In genomic region chr9:32672478-32672877, GRCh38 we compare ENCODE assay signal across 22 cellular contexts. TPM values are rescaled to one million over a fixed set of nuclear protein-coding genes. Genes with fewer than 3 reads are reported as not detected.
A peak's percentile ranks its signal among the peaks of the same experiment; 100 is the strongest.
DNase-seq lines count a peak whose midpoint lies in the region; ATAC-seq and TF ChIP-seq lines count a peak whose summit lies in the region.
"Had no signal": no experiment of that assay in that cellular context is flagged by ENCODE, and none has a peak within 500 bp of the region (broad histone marks: within the 10 kb centered on the region; RNA-seq: fewer than 3 reads in every experiment).

No MANE protein-coding gene starts in this region.

- ATAC-seq in HG03196 (IDR thresholded peaks at IDR 0.05; ENCODE audit: unreplicated experiment): no peak
- ATAC-seq: left cardiac atrium had no signal

- H3K4me1 ChIP-seq in adipocyte (ENCODE audit: control insufficient read depth, insufficient read depth, low read length): no peaks in the 10 kb centered on the region
- no peaks in the 10 kb centered on the region for H3K4me1 ChIP-seq in Caco-2
- H3K4me1 ChIP-seq: adrenal gland, colonic mucosa had no signal

- H3K27ac Mint-ChIP-seq in Caco-2 (ENCODE audit: unreplicated experiment): no peak overlapping the region
- H3K27ac Mint-ChIP-seq: activated CD4-positive, alpha-beta memory T cell treated with anti-CD3 and anti-CD28 coated beads, Interleukin-2, amount 10 ng/mL, durations not matched to agents 7 days and 5 days; activated T-helper 1 cell treated with anti-CD3 and anti-CD28 coated beads, Interleukin-12 subunit alpha, Interleukin-12 subunit beta, Interleukin-2, Interleukin-4 antibody, amounts not matched to agents 30 ng/mL and 10 ng/mL and 1 ng/mL, durations not matched to agents 14 hours and 24 hours and 36 hours; stimulated activated effector memory CD8-positive, alpha-beta T cell treated with anti-CD3 and anti-CD28 coated beads, Interleukin-12 subunit alpha, Interleukin-12 subunit beta, amount 100 ng/mL, for 72 hours; type B pancreatic cell had no signal

- DNase-seq in AG04450 (ENCODE audit: low read depth, low spot score): peak; percentile 30
- DNase-seq in HS-27A (ENCODE audit: low read depth): peak; percentile 34
- DNase-seq in adipocyte (ENCODE audit: low read depth): peak; percentile 30
- DNase-seq in fibroblast of villous mesenchyme (ENCODE audit: low read depth): peak; percentile 80
- no peak for DNase-seq in Caco-2
- no peak for DNase-seq in GM19238 (ENCODE audit: insufficient read length, low spot score)
- no peak for DNase-seq in effector CD8-positive, alpha-beta T cell (lab: John Stamatoyannopoulos, UW)
- DNase-seq: activated CD4-positive, alpha-beta memory T cell treated with anti-CD3 and anti-CD28 coated beads, Interleukin-2, amount 10 ng/mL, durations not matched to agents 7 days and 5 days; adrenal gland; AML-193; colonic mucosa; Kasumi-1; left cardiac atrium; NCI-H1694 treated with DMSO at 0.1 percent for 48 hours; NCI-H345; occipital lobe had no signal

- no peak for TF ChIP-seq CTCF in AG04450 (IDR thresholded peaks at IDR 0.05; ENCODE audit: low read depth, low read length)
- TF ChIP-seq CTCF in fibroblast of villous mesenchyme (IDR thresholded peaks at IDR 0.05; ENCODE audit: insufficient read depth, low read depth, low read length): no peak
- no peak for TF ChIP-seq CTCF in Caco-2 (IDR thresholded peaks at IDR 0.05; ENCODE audit: insufficient read depth in 1 of 2, low read depth in 1 of 2, low read length in 1 of 2, severe bottlenecking in 1 of 2, unreplicated experiment in 1 of 2)

- H3K9me3 ChIP-seq in AG04450 (ENCODE audit: control insufficient read depth, insufficient read depth, low read length) (no peaks in the 10 kb centered on the region), adipocyte (ENCODE audit: control insufficient read depth, low read length) (peaks cover 5% of the 10 kb centered on the region), Caco-2 (no peaks in the 10 kb centered on the region)
- H3K9me3 ChIP-seq: adrenal gland, colonic mucosa had no signal

- H3K27me3 ChIP-seq in AG04450 (ENCODE audit: control insufficient read depth, insufficient read depth, low read length) (no peaks in the 10 kb centered on the region), adipocyte (replicated peaks; ENCODE audit: control insufficient read depth, insufficient read depth, low read length) (no peaks in the 10 kb centered on the region), Caco-2 (replicated peaks; ENCODE audit: control insufficient read depth, insufficient read depth, low read length) (no peaks in the 10 kb centered on the region)
- H3K27me3 ChIP-seq: adrenal gland, colonic mucosa had no signal

- POLR2A ChIA-PET in AG04450 (lab: Yijun Ruan, JAX) (no interaction called here), Caco-2 (lab: Charles Lee) (no interaction called here)

- intact Hi-C loops in Caco-2 (cut with micrococcal nuclease; ENCODE audit: unreplicated experiment): no loop called here

- H3K9ac ChIP-seq in adipocyte (ENCODE audit: low read length): no peak overlapping the region

- H3K27me3 Mint-ChIP-seq in Caco-2 (ENCODE audit: insufficient read depth, unreplicated experiment): peaks cover 11% of the 10 kb centered on the region
- H3K27me3 Mint-ChIP-seq: activated CD4-positive, alpha-beta memory T cell treated with anti-CD3 and anti-CD28 coated beads, Interleukin-2, amount 10 ng/mL, durations not matched to agents 7 days and 5 days; type B pancreatic cell had no signal

- no peaks in the 10 kb centered on the region for H3K4me1 Mint-ChIP-seq in Caco-2 (ENCODE audit: low read depth, unreplicated experiment)
- H3K4me1 Mint-ChIP-seq: activated CD4-positive, alpha-beta memory T cell treated with anti-CD3 and anti-CD28 coated beads, Interleukin-2, amount 10 ng/mL, durations not matched to agents 7 days and 5 days; stimulated activated effector memory CD8-positive, alpha-beta T cell treated with anti-CD3 and anti-CD28 coated beads, Interleukin-12 subunit alpha, Interleukin-12 subunit beta, amount 100 ng/mL, for 72 hours had no signal

- H3K4me3 ChIP-seq in AG04450 (ENCODE audit: low read depth, low read length): no peak overlapping the region
- H3K4me3 ChIP-seq in adipocyte (ENCODE audit: low read length): no peak overlapping the region
- no peak overlapping the region for H3K4me3 ChIP-seq in fibroblast of villous mesenchyme (ENCODE audit: low read depth, low read length)
- H3K4me3 ChIP-seq in Caco-2 (ENCODE audit: low read depth, low read length): no peak overlapping the region
- H3K4me3 ChIP-seq: adrenal gland, colonic mucosa, smooth muscle cell had no signal

- BruUV-seq in Caco-2 (replicated peaks; lab: Mats Ljungman, UMichigan): no TSS peak

- no peak overlapping the region for H3K4me3 Mint-ChIP-seq in Caco-2 (ENCODE audit: unreplicated experiment)
- H3K4me3 Mint-ChIP-seq: activated CD4-positive, alpha-beta memory T cell treated with anti-CD3 and anti-CD28 coated beads, Interleukin-2, amount 10 ng/mL, durations not matched to agents 7 days and 5 days; activated T-helper 1 cell treated with anti-CD3 and anti-CD28 coated beads, Interleukin-12 subunit alpha, Interleukin-12 subunit beta, Interleukin-2, Interleukin-4 antibody, amounts not matched to agents 30 ng/mL and 10 ng/mL and 1 ng/mL, durations not matched to agents 14 hours and 24 hours and 36 hours; stimulated activated effector memory CD8-positive, alpha-beta T cell treated with anti-CD3 and anti-CD28 coated beads, Interleukin-12 subunit alpha, Interleukin-12 subunit beta, amount 100 ng/mL, for 72 hours; type B pancreatic cell had no signal

- no peak overlapping the region for H3K27ac ChIP-seq in AG04450 (ENCODE audit: low read depth, low read length)
- H3K27ac ChIP-seq: adrenal gland, colonic mucosa had no signal

- CTCF ChIA-PET in AG04450 (lab: Charles Lee) (no interaction called here), Caco-2 (lab: Charles Lee) (no interaction called here)

- no peaks in the 10 kb centered on the region for H3K36me3 ChIP-seq in adipocyte (ENCODE audit: control insufficient read depth, insufficient read depth, low read length, severe bottlenecking)
- H3K36me3 ChIP-seq in Caco-2 (ENCODE audit: control insufficient read depth, insufficient read depth, low read length): no peaks in the 10 kb centered on the region
- H3K36me3 ChIP-seq: adrenal gland, colonic mucosa had no signal

- no peaks in the 10 kb centered on the region for H3K9me3 Mint-ChIP-seq in Caco-2 (ENCODE audit: unreplicated experiment)
- H3K9me3 Mint-ChIP-seq: activated CD4-positive, alpha-beta memory T cell treated with anti-CD3 and anti-CD28 coated beads, Interleukin-2, amount 10 ng/mL, durations not matched to agents 7 days and 5 days; activated T-helper 1 cell treated with anti-CD3 and anti-CD28 coated beads, Interleukin-12 subunit alpha, Interleukin-12 subunit beta, Interleukin-2, Interleukin-4 antibody, amounts not matched to agents 30 ng/mL and 10 ng/mL and 1 ng/mL, durations not matched to agents 14 hours and 24 hours and 36 hours; stimulated activated effector memory CD8-positive, alpha-beta T cell treated with anti-CD3 and anti-CD28 coated beads, Interleukin-12 subunit alpha, Interleukin-12 subunit beta, amount 100 ng/mL, for 72 hours; type B pancreatic cell had no signal

- H3K36me3 Mint-ChIP-seq in Caco-2 (ENCODE audit: insufficient read depth, unreplicated experiment): no peaks in the 10 kb centered on the region
- H3K36me3 Mint-ChIP-seq: stimulated activated effector memory CD8-positive, alpha-beta T cell treated with anti-CD3 and anti-CD28 coated beads, Interleukin-12 subunit alpha, Interleukin-12 subunit beta, amount 100 ng/mL, for 72 hours; type B pancreatic cell had no signal

RNA-seq across cellular contexts. Expression of gene TAF1L, which starts 37.0 kb away (rescaled TPM):
- polyA plus RNA-seq in AG04450 (2011; rRNA removed): 0.01 TPM in 1 of 2 replicates, not detected in the other
- polyA minus RNA-seq in AG04450 (2011; rRNA and poly(A)+ RNA removed): not detected in 2 replicates
- total RNA-seq in fibroblast of villous mesenchyme: under 0.01 TPM in 1 of 2 replicates, not detected in the other
- not detected in 2 replicates for total RNA-seq in Caco-2 (2022)
- total RNA-seq: adrenal gland, colonic mucosa, left cardiac atrium, smooth muscle cell had no signal
- polyA plus RNA-seq: esophagus had no signal

Comparison
In these comparisons a context has a peak if more than half of its experiments do, and no peak if none do; other contexts are left out.
1. DNase-seq: peak in AG04450 (single experiment), HS-27A (single experiment), adipocyte (single experiment) and fibroblast of villous mesenchyme (single experiment); none in Caco-2 (0 of 2), GM19238 (single experiment) and effector CD8-positive, alpha-beta T cell (single experiment).